In the genomic region with DNA sequence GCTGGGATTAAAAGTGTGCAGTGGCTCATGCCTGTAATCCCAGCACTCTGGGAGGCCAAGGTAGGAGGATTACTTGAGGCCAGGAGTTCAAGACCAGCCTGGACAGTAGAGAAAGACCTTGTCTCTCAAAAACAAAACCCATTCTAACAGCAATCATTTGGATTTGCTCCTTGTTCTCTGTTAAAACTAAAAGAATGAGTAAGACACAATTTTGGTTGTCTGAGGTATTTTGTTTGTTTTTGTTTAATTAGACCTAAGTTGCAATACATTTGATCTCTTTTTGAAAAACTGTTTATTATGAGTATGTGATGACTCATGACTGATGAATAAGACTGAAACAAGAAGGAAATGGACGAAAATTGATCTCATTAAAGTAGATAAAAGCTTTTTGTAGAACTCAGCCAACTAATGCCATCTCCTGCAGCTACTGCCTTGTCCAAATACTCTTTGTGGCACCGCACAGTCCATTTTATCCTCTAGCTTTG, we compare ENCODE assay signal across 10 cellular contexts. TPM values are rescaled to one million over a fixed set of nuclear protein-coding genes. Genes with fewer than 3 reads are reported as not detected.
DNase-seq lines count a peak whose midpoint lies in the region; ATAC-seq and TF ChIP-seq lines count a peak whose summit lies in the region.
"Had no signal": no experiment of that assay in that cellular context is flagged by ENCODE, and none has a peak within 500 bp of the region (broad histone marks: within the 10 kb centered on the region; RNA-seq: fewer than 3 reads in every experiment).

No MANE protein-coding gene starts in this region.

- in situ Hi-C loops in G401 (cut with HindIII; ENCODE audit: low sequenced_read_pairs): no loop called here

- H3K27ac ChIP-seq in breast epithelium (no peak overlapping the region), PC-3 (ENCODE audit: low read length) (peak overlapping the region; percentile 65), prostate gland (no peak overlapping the region)

- peaks cover 89% of the 10 kb centered on the region for H3K79me2 ChIP-seq in PC-3 (ENCODE audit: low read length)

- peak overlapping the region; percentile 25 for H3K27ac Mint-ChIP-seq in MCF 10A (ENCODE audit: low read depth, unreplicated experiment)
- H3K27ac Mint-ChIP-seq in effector memory CD8-positive, alpha-beta T cell: peak overlapping the region in 1 of 2 donors; percentile 55

- CTCF ChIA-PET in MCF 10A (lab: Yijun Ruan, JAX): no interaction called here
- CTCF ChIA-PET in PC-3 (lab: Charles Lee): interaction anchor here (0.7 kb wide), 1 partner anchor 320 kb away, joined by 6 read pairs; no protein-coding TSS in a partner anchor

- no peaks in the 10 kb centered on the region for H3F3A ChIP-seq in PC-3 (ENCODE audit: low read length, unreplicated experiment)

- H3K27me3 ChIP-seq in breast epithelium (no peaks in the 10 kb centered on the region), PC-3 (ENCODE audit: low read length) (no peaks in the 10 kb centered on the region), prostate gland (replicated peaks; ENCODE audit: insufficient read depth) (no peaks in the 10 kb centered on the region)

- TF ChIP-seq CTCF in MCF 10A (IDR thresholded peaks at IDR 0.05; ENCODE audit: unreplicated experiment) (no peak), breast epithelium (IDR thresholded peaks at IDR 0.05) (no peak), PC-3 (conservative IDR thresholded peaks at IDR 0.05; ENCODE audit: low read depth, low read length) (no peak), prostate gland (IDR thresholded peaks at IDR 0.05) (no peak)

- H3K4me2 ChIP-seq in PC-3 (ENCODE audit: low read length): peak overlapping the region; percentile 40

- no peaks in the 10 kb centered on the region for H3K9me3 Mint-ChIP-seq in MCF 10A (ENCODE audit: unreplicated experiment)
- H3K9me3 Mint-ChIP-seq in effector memory CD8-positive, alpha-beta T cell: no peaks in the 10 kb centered on the region

- H3K36me3 Mint-ChIP-seq in MCF 10A (ENCODE audit: insufficient read depth, unreplicated experiment): peaks cover 17% of the 10 kb centered on the region
- H3K36me3 Mint-ChIP-seq in effector memory CD8-positive, alpha-beta T cell (ENCODE audit: insufficient read depth): peaks cover 9% of the 10 kb centered on the region

- peak; percentile 94 for ATAC-seq in PC-3
- peak; percentile 17 for ATAC-seq in effector memory CD8-positive, alpha-beta T cell (replicated peaks)
- ATAC-seq: esophagus mucosa had no signal

- H3K4me3 Mint-ChIP-seq in MCF 10A (ENCODE audit: unreplicated experiment): no peak overlapping the region
- peak overlapping the region in 1 of 2 donors; percentile 41 for H3K4me3 Mint-ChIP-seq in effector memory CD8-positive, alpha-beta T cell

- no peaks in the 10 kb centered on the region for H3K9me3 ChIP-seq in breast epithelium
- H3K9me3 ChIP-seq in PC-3 (ENCODE audit: low read length): no peaks in the 10 kb centered on the region
- H3K9me3 ChIP-seq in prostate gland: no peaks in the 10 kb centered on the region

- H3K9ac ChIP-seq in PC-3 (ENCODE audit: low read length): no peak overlapping the region

- H3K4me3 ChIP-seq in breast epithelium (no peak overlapping the region), PC-3 (ENCODE audit: low read length) (no peak overlapping the region), prostate gland (no peak overlapping the region)

- TF ChIP-seq POLR2A in breast epithelium (IDR thresholded peaks at IDR 0.05) (no peak), prostate gland (IDR thresholded peaks at IDR 0.05) (no peak)

- POLR2A ChIA-PET in MCF 10A (lab: Yijun Ruan, JAX) (interaction anchor here (1.0 to 3.3 kb wide), 6 partner anchors 8 to 29 kb away, joined by 4 to 14 read pairs (median 8); partner anchors contain the start of gene GLG1), PC-3 (lab: Charles Lee; ENCODE audit: unreplicated experiment) (no interaction called here)

- DNase-seq in MCF 10A (ENCODE audit: unreplicated experiment) (peak; percentile 52), breast epithelium (ENCODE audit: low spot score in 2 of 2) (no peak), PC-3 (peak; percentile 75), prostate gland (ENCODE audit: low spot score) (no peak), middle frontal gyrus (ENCODE audit: extremely low spot score, low spot score) (no peak), G401 (ENCODE audit: low spot score) (no peak)
- no peak for DNase-seq in effector memory CD8-positive, alpha-beta T cell
- DNase-seq in stimulated activated CD4-positive, alpha-beta T cell treated with anti-CD3 and anti-CD28 coated beads, Interleukin-4, amount 100 ng/mL, for 1 hour: no peak
- DNase-seq: NCI-H526 treated with DMSO at 0.1 percent for 48 hours had no signal

- no peaks in the 10 kb centered on the region for H3K9me2 ChIP-seq in PC-3 (replicated peaks; ENCODE audit: low read length)

- intact Hi-C loops in MCF 10A (cut with micrococcal nuclease) (no loop called here), breast epithelium (cut with DNase I; ENCODE audit: low total_unique reads) (no loop called here), PC-3 (cut with micrococcal nuclease) (no loop called here), prostate gland (cut with DNase I) (no loop called here)

- H3K36me3 ChIP-seq in breast epithelium: no peaks in the 10 kb centered on the region
- no peaks in the 10 kb centered on the region for H3K36me3 ChIP-seq in PC-3 (ENCODE audit: low read depth, low read length)
- no peaks in the 10 kb centered on the region for H3K36me3 ChIP-seq in prostate gland

- H3K4me1 Mint-ChIP-seq in MCF 10A (ENCODE audit: insufficient read depth, unreplicated experiment): peaks cover 15% of the 10 kb centered on the region
- H3K4me1 Mint-ChIP-seq in effector memory CD8-positive, alpha-beta T cell (ENCODE audit: low read depth in 2 of 2): peaks cover 44 to 71% of the 10 kb centered on the region in 2 donors

- BruUV-seq in MCF 10A (replicated peaks; lab: Mats Ljungman, UMichigan): no TSS peak
- no TSS peak for BruUV-seq in PC-3 (replicated peaks; lab: Mats Ljungman, UMichigan)

- WGBS in prostate gland: 30% methylated on average over 2 of the region's 2 CpGs

- peaks cover 7% of the 10 kb centered on the region; the same call in 1 of the 2 replicates for H4K20me1 ChIP-seq in PC-3 (ENCODE audit: low read length)

- no peak overlapping the region for H2AFZ ChIP-seq in PC-3 (ENCODE audit: low read length)

- H3K27me3 Mint-ChIP-seq in MCF 10A (ENCODE audit: insufficient read depth, unreplicated experiment): no peaks in the 10 kb centered on the region
- no peaks in the 10 kb centered on the region for H3K27me3 Mint-ChIP-seq in effector memory CD8-positive, alpha-beta T cell

- H3K4me1 ChIP-seq in breast epithelium (no peaks in the 10 kb centered on the region), PC-3 (ENCODE audit: insufficient read depth, low read length) (peaks cover 16% of the 10 kb centered on the region), prostate gland (replicated peaks) (no peaks in the 10 kb centered on the region)

RNA-seq across cellular contexts. Expression of gene GLG1, which starts 29.0 kb away (rescaled TPM):
- total RNA-seq in MCF 10A (2022): 99.1 and 132 TPM in 2 replicates
- total RNA-seq in breast epithelium: 100 to 1,000 TPM; 116 to 197 (median 123) TPM
- total RNA-seq in PC-3 (2014; rRNA removed): 63.5 and 86.4 TPM in 2 replicates
- 100 to 1,000 TPM; 135 to 189 TPM for total RNA-seq in prostate gland
- 47.3 and 78.4 TPM in 2 replicates for total RNA-seq in G401 (2014; rRNA removed; shearing (Covaris generic))

Comparison
In these comparisons a context has a peak if more than half of its experiments do, and no peak if none do; other contexts are left out.
1. DNase-seq: peak in MCF 10A (single experiment) and PC-3 (single experiment); none in breast epithelium (0 of 2), effector memory CD8-positive, alpha-beta T cell (0 of 3), prostate gland (single experiment), stimulated activated CD4-positive, alpha-beta T cell treated with anti-CD3 and anti-CD28 coated beads, Interleukin-4, amount 100 ng/mL, for 1 hour (single experiment), middle frontal gyrus (single experiment) and G401 (single experiment).